Comparison of ENCODE assay signal across 31 cellular contexts in the genomic region with DNA sequence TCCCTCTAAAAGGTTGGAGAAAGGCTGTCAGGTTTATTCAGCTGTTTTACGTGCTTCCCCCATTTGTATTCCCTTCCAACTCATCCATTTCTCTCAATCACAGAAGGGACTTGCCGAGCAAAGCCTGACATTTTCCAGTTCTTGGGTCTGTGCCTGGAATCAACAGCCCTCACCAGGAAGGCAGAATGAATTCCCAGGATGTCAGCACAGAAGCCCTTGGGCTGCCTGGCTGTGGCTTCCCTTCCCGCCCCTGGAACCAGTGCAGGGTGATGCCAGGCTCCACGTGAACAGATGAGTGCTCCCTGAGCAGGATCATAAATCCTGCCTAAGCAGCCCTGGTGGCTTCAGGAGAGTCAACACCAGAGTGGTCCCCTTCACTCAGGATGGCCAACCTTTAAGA.
DNase-seq lines count a peak whose midpoint lies in the region; ATAC-seq and TF ChIP-seq lines count a peak whose summit lies in the region.
"Had no signal": no experiment of that assay in that cellular context is flagged by ENCODE, and none has a peak within 500 bp of the region (broad histone marks: within the 10 kb centered on the region; RNA-seq: fewer than 3 reads in every experiment).

No MANE protein-coding gene starts in this region.

- no peak overlapping the region for H3K4me3 ChIP-seq in AG10803 (ENCODE audit: low read length)
- H3K4me3 ChIP-seq: GM12878, neural progenitor cell, right lobe of liver, SJCRH30 had no signal

- TF ChIP-seq CTCF in AG10803 (conservative IDR thresholded peaks at IDR 0.05; ENCODE audit: low read length), result no peak

- ATAC-seq in SK-N-SH treated with all-trans-retinoic acid at 6 μM for 48 hours, result peak; percentile 56
- ATAC-seq: activated naive CD4-positive, alpha-beta T cell treated with anti-CD3 and anti-CD28 coated beads, Interleukin-2, amount 50 U/mL, for 72 hours; activated T-helper 17 cell treated with anti-CD3 and anti-CD28 coated beads, Interleukin-2, amount 50 U/mL, for 72 hours; GM12878; HCT116; Panc1; right lobe of liver; stimulated activated memory B cell treated with anti-CD40 and anti-IgM and Interleukin-4, amounts not matched to agents 10 μg/mL and 1 μg/mL and 100 μg/mL, for 72 hours; T-cell had no signal

- peak; percentile 41 for DNase-seq in AG10803 (ENCODE audit: low read depth)
- DNase-seq in GM03348 (ENCODE audit: low spot score), result peak; percentile 16
- peak; percentile 43 for DNase-seq in kidney tubule cell (ENCODE audit: low spot score)
- DNase-seq in NCI-H2081 treated with DMSO at 0.1 percent for 48 hours (lab: John Stamatoyannopoulos, UW), result no peak
- no peak for DNase-seq in germinal center (ENCODE audit: low spot score)
- no peak for DNase-seq in NCI-H1092 treated with DMSO at 0.1 percent for 48 hours (lab: John Stamatoyannopoulos, UW)
- no peak for DNase-seq in Kasumi-1 (lab: John Stamatoyannopoulos, UW)
- DNase-seq: activated CD4-positive, alpha-beta T cell treated with anti-CD3 and anti-CD28 coated beads, Interleukin-2, amount 50 U/mL, for 4 hours; activated CD4-positive, CD25-positive, alpha-beta regulatory T cell; activated CD8-positive, alpha-beta memory T cell treated with anti-CD3 and anti-CD28 coated beads, Interleukin-2, amount 50 U/mL, for 4 hours; central memory CD4-positive, alpha-beta T cell; dermis blood vessel endothelial cell; DMS79 treated with DMSO at 0.1 percent for 48 hours; glutamatergic neuron; KG1; MV-4-11; NCI-H146; NCI-H524; posterior cingulate gyrus; right lobe of liver; SJCRH30; stimulated activated CD4-positive, alpha-beta T cell treated with anti-CD3 and anti-CD28 coated beads, Interleukin-4, amount 100 ng/mL, for 4 hours; T-cell had no signal

TF ChIP-seq in SK-N-SH treated with all-trans-retinoic acid at 6 μM for 48 hours, 23 proteins besides CTCF, POLR2A, EP300 and RAD21:
- TF ChIP-seq CSDC2 (CRISPR knock-in tag; IDR thresholded peaks at IDR 0.05) (peak; percentile 21; the same call in 1 of the 2 replicates), ZNF70 (CRISPR knock-in tag; IDR thresholded peaks at IDR 0.05) (no peak)

Comparison
In these comparisons a context has a peak if more than half of its experiments do, and no peak if none do; other contexts are left out.
1. DNase-seq: peak in AG10803 (single experiment), GM03348 (single experiment) and kidney tubule cell (single experiment); none in NCI-H2081 treated with DMSO at 0.1 percent for 48 hours (single experiment), germinal center (single experiment), NCI-H1092 treated with DMSO at 0.1 percent for 48 hours (single experiment) and Kasumi-1 (0 of 2).